13 cellular contexts compared by ENCODE assay signal in genomic region chr6:42278131-42278853, GRCh38.
DNase-seq lines count a peak whose midpoint lies in the region; ATAC-seq and TF ChIP-seq lines count a peak whose summit lies in the region.
"Had no signal": no experiment of that assay in that cellular context is flagged by ENCODE, and none has a peak within 500 bp of the region (broad histone marks: within the 10 kb centered on the region; RNA-seq: fewer than 3 reads in every experiment).

No MANE protein-coding gene starts in this region.

- peaks cover 15% of the 10 kb centered on the region for H3K36me3 Mint-ChIP-seq in effector memory CD8-positive, alpha-beta T cell (ENCODE audit: insufficient read depth)

- peak; percentile 58 for DNase-seq in activated effector memory CD4-positive, alpha-beta T cell treated with anti-CD3 and anti-CD28 coated beads, Interleukin-2, amount 50 U/mL, for 16 hours
- no peak for DNase-seq in activated effector memory CD4-positive, alpha-beta T cell treated with Interleukin-2 at 50 U/mL for 16 hours
- DNase-seq in RWPE2 (ENCODE audit: low spot score) (no peak), Ammon's horn (ENCODE audit: low spot score) (no peak), globus pallidus (ENCODE audit: low spot score) (no peak), mesenteric fat pad (ENCODE audit: low spot score) (no peak)
- DNase-seq in effector memory CD8-positive, alpha-beta T cell = peak; percentile 16 to 30 (median 21)
- peak; percentile 25 to 32 for DNase-seq in stimulated activated naive CD8-positive, alpha-beta T cell treated with anti-CD3 and anti-CD28 coated beads, Interleukin-15, amount 100 ng/mL, for 72 hours
- DNase-seq: NCI-H1694 treated with DMSO at 0.1 percent for 48 hours, NCI-H524 treated with DMSO at 0.1 percent for 48 hours, trophoblast cell had no signal

- peak overlapping the region; percentile 92 for H3K27ac Mint-ChIP-seq in effector memory CD8-positive, alpha-beta T cell
- H3K27ac Mint-ChIP-seq in stimulated activated naive CD8-positive, alpha-beta T cell treated with anti-CD3 and anti-CD28 coated beads, Interleukin-15, amount 100 ng/mL, for 72 hours = peak overlapping the region; percentile 84 to 93

- no peaks in the 10 kb centered on the region for H3K9me3 Mint-ChIP-seq in effector memory CD8-positive, alpha-beta T cell
- H3K9me3 Mint-ChIP-seq in stimulated activated naive CD8-positive, alpha-beta T cell treated with anti-CD3 and anti-CD28 coated beads, Interleukin-15, amount 100 ng/mL, for 72 hours = no peaks in the 10 kb centered on the region

- no peaks in the 10 kb centered on the region for H3K9me3 ChIP-seq in RWPE2 (ENCODE audit: severe bottlenecking)

- ATAC-seq in RWPE2 (ENCODE audit: low read depth) = no peak
- peak; percentile 60 for ATAC-seq in effector memory CD8-positive, alpha-beta T cell (replicated peaks)
- ATAC-seq in stimulated activated naive CD8-positive, alpha-beta T cell treated with anti-CD3 and anti-CD28 coated beads, Interleukin-15, amount 100 ng/mL, for 72 hours = peak; percentile 84

- no peaks in the 10 kb centered on the region for H3K27me3 ChIP-seq in RWPE2 (ENCODE audit: insufficient read depth, poor library complexity, severe bottlenecking)
- H3K27me3 ChIP-seq: brain microvascular endothelial cell had no signal

- no peaks in the 10 kb centered on the region for H3K36me3 ChIP-seq in RWPE2 (ENCODE audit: low read depth)
- H3K36me3 ChIP-seq: brain microvascular endothelial cell had no signal

- H3K27ac ChIP-seq in RWPE2 (ENCODE audit: poor library complexity, severe bottlenecking) = peak overlapping the region; percentile 88
- H3K27ac ChIP-seq: brain microvascular endothelial cell, KMS-11 had no signal

- peaks cover 39% of the 10 kb centered on the region for H3K4me1 ChIP-seq in RWPE2 (ENCODE audit: insufficient read depth, poor library complexity, severe bottlenecking)

- H3K27me3 Mint-ChIP-seq in effector memory CD8-positive, alpha-beta T cell = no peaks in the 10 kb centered on the region
- H3K27me3 Mint-ChIP-seq in stimulated activated naive CD8-positive, alpha-beta T cell treated with anti-CD3 and anti-CD28 coated beads, Interleukin-15, amount 100 ng/mL, for 72 hours = no peaks in the 10 kb centered on the region

- TF ChIP-seq CTCF in RWPE2 (IDR thresholded peaks at IDR 0.05; ENCODE audit: poor library complexity, severe bottlenecking) = no peak

- H3K4me3 ChIP-seq in RWPE2 (ENCODE audit: severe bottlenecking) = no peak overlapping the region

- peak overlapping the region; percentile 75 to 76 for H3K4me3 Mint-ChIP-seq in effector memory CD8-positive, alpha-beta T cell
- peak overlapping the region; percentile 14 to 57 for H3K4me3 Mint-ChIP-seq in stimulated activated naive CD8-positive, alpha-beta T cell treated with anti-CD3 and anti-CD28 coated beads, Interleukin-15, amount 100 ng/mL, for 72 hours

- H3K4me1 Mint-ChIP-seq in effector memory CD8-positive, alpha-beta T cell (ENCODE audit: low read depth in 2 of 2) = peaks cover 48 to 56% of the 10 kb centered on the region in 2 donors
- peaks cover 66% of the 10 kb centered on the region for H3K4me1 Mint-ChIP-seq in stimulated activated naive CD8-positive, alpha-beta T cell treated with anti-CD3 and anti-CD28 coated beads, Interleukin-15, amount 100 ng/mL, for 72 hours

Comparison
In these comparisons a context has a peak if more than half of its experiments do, and no peak if none do; other contexts are left out.
1. DNase-seq: peak in activated effector memory CD4-positive, alpha-beta T cell treated with anti-CD3 and anti-CD28 coated beads, Interleukin-2, amount 50 U/mL, for 16 hours (single experiment), effector memory CD8-positive, alpha-beta T cell (3 of 3) and stimulated activated naive CD8-positive, alpha-beta T cell treated with anti-CD3 and anti-CD28 coated beads, Interleukin-15, amount 100 ng/mL, for 72 hours (2 of 2); none in activated effector memory CD4-positive, alpha-beta T cell treated with Interleukin-2 at 50 U/mL for 16 hours (single experiment), RWPE2 (single experiment), Ammon's horn (single experiment), globus pallidus (single experiment) and mesenteric fat pad (single experiment).